23 cellular contexts compared by ENCODE assay signal in the genomic region with DNA sequence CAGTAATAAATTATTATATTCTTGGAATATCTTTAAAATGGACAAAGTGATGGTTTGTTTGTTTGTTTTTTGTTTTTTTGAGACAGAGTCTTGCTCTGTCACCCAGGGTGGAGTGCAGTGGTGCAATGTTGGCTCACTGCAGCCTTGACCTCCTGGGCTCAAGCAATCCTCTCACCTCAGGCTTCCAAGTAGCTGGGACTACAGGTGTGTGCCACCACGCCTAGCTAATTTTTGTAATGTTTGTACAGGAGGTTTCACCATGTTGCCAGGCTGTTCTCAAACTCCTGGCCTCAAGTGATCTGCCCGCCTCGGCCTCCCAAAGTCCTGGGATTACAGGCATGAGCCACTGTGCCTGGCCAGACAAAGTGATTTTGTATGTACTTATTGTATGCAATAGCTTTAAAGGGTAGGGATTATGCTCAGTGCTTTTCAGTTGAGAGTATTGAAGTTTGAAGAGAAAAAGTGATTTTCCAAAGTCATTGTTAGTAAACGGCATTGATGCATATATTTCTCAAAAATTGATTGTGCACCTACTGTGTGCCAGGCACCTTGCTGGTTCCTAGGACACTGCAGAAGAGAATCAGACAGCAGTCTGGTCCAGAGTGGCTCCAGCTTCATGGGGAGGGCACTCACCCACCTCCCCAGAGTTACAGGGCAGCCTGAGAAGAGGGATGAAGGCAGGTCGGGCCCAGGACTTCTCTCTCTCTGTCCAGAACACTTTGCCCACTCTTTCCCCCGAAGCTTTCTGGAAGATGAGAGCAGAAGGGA. TPM values are rescaled to one million over a fixed set of nuclear protein-coding genes. Genes with fewer than 3 reads are reported as not detected.
DNase-seq lines count a peak whose midpoint lies in the region; ATAC-seq and TF ChIP-seq lines count a peak whose summit lies in the region.
"Had no signal": no experiment of that assay in that cellular context is flagged by ENCODE, and none has a peak within 500 bp of the region (broad histone marks: within the 10 kb centered on the region; RNA-seq: fewer than 3 reads in every experiment).

No MANE protein-coding gene starts in this region.

- no peaks in the 10 kb centered on the region for H3K36me3 ChIP-seq in trophoblast cell (ENCODE audit: control insufficient read depth in 1 of 2, insufficient read depth in 2 of 2, low read length in 2 of 2)
- H3K36me3 ChIP-seq: BLaER1 treated with 17β-estradiol and CSF1 and Interleukin-3, amounts not matched to agents 10 nM and 100 nM had no signal

- H2AFZ ChIP-seq in trophoblast cell (ENCODE audit: insufficient read depth, low read length, poor library complexity): no peak overlapping the region

- TF ChIP-seq CTCF in osteocyte (IDR thresholded peaks at IDR 0.05): no peak

- no peak overlapping the region for H4K8ac ChIP-seq in trophoblast cell (ENCODE audit: low read depth, low read length)

- no peak overlapping the region for H2BK120ac ChIP-seq in trophoblast cell (ENCODE audit: insufficient read depth, low read length, poor library complexity)

- no peaks in the 10 kb centered on the region for H3K79me1 ChIP-seq in trophoblast cell (ENCODE audit: low read length)

- no peak overlapping the region for H3K4me2 ChIP-seq in trophoblast cell (ENCODE audit: low read length)
- H3K4me2 ChIP-seq: BLaER1 treated with 17β-estradiol and CSF1 and Interleukin-3, amounts not matched to agents 10 nM and 100 nM had no signal

- no peak overlapping the region for H3K4me3 Mint-ChIP-seq in osteocyte (ENCODE audit: unreplicated experiment)
- no peak overlapping the region for H3K4me3 Mint-ChIP-seq in stimulated activated memory B cell treated with anti-CD40 and anti-IgM and Interleukin-4, amounts not matched to agents 10 μg/mL and 1 μg/mL and 100 μg/mL, for 72 hours
- H3K4me3 Mint-ChIP-seq: H9, HFFc6 had no signal

- no peak overlapping the region for H3K14ac ChIP-seq in trophoblast cell (ENCODE audit: low read length)

- ATAC-seq in left colon: peak; percentile 51
- ATAC-seq in stimulated activated memory B cell treated with anti-CD40 and anti-IgM and Interleukin-4, amounts not matched to agents 10 μg/mL and 1 μg/mL and 100 μg/mL, for 72 hours: no peak
- no peak for ATAC-seq in GM21423 (IDR thresholded peaks at IDR 0.05; ENCODE audit: unreplicated experiment)
- ATAC-seq: Right ventricle myocardium inferior had no signal

- H3K9ac ChIP-seq in trophoblast cell (ENCODE audit: low read length): no peak overlapping the region
- H3K9ac ChIP-seq: BLaER1 treated with 17β-estradiol and CSF1 and Interleukin-3, amounts not matched to agents 10 nM and 100 nM had no signal

- no peak overlapping the region for H3K4me3 ChIP-seq in trophoblast cell (ENCODE audit: low read depth, low read length)
- H3K4me3 ChIP-seq: BLaER1 treated with 17β-estradiol and CSF1 and Interleukin-3, amounts not matched to agents 10 nM and 100 nM had no signal

- H4K91ac ChIP-seq in trophoblast cell (ENCODE audit: low read depth, low read length): no peak overlapping the region

- H3K79me2 ChIP-seq in trophoblast cell (ENCODE audit: control insufficient read depth, insufficient read depth, low read length, poor library complexity): no peaks in the 10 kb centered on the region

- H3K23ac ChIP-seq in trophoblast cell (ENCODE audit: low read length): no peak overlapping the region

- no peak overlapping the region for H3K4ac ChIP-seq in trophoblast cell (ENCODE audit: low read depth, low read length)

- H3K27me3 Mint-ChIP-seq in osteocyte (ENCODE audit: unreplicated experiment): peaks cover 29% of the 10 kb centered on the region
- peaks cover 32% of the 10 kb centered on the region for H3K27me3 Mint-ChIP-seq in stimulated activated memory B cell treated with anti-CD40 and anti-IgM and Interleukin-4, amounts not matched to agents 10 μg/mL and 1 μg/mL and 100 μg/mL, for 72 hours

- no peak overlapping the region for H3K27ac Mint-ChIP-seq in osteocyte (ENCODE audit: unreplicated experiment)
- H3K27ac Mint-ChIP-seq in stimulated activated memory B cell treated with anti-CD40 and anti-IgM and Interleukin-4, amounts not matched to agents 10 μg/mL and 1 μg/mL and 100 μg/mL, for 72 hours: no peak overlapping the region
- H3K27ac Mint-ChIP-seq: H9, HFFc6 had no signal

- peaks cover 2% of the 10 kb centered on the region for H3K9me3 ChIP-seq in trophoblast cell (ENCODE audit: insufficient read depth, low read depth, low read length)

- H3K27me3 ChIP-seq in trophoblast cell (ENCODE audit: insufficient read depth, low read length): no peaks in the 10 kb centered on the region
- H3K27me3 ChIP-seq: BLaER1 treated with 17β-estradiol and CSF1 and Interleukin-3, amounts not matched to agents 10 nM and 100 nM had no signal

- no peak overlapping the region for H2BK12ac ChIP-seq in trophoblast cell (ENCODE audit: low read length)

- H3K18ac ChIP-seq in trophoblast cell (ENCODE audit: low read length): no peak overlapping the region

- H4K12ac ChIP-seq in trophoblast cell (ENCODE audit: low read depth, low read length): no peak overlapping the region

- DNase-seq in activated CD8-positive, alpha-beta memory T cell treated with anti-CD3 and anti-CD28 coated beads, Interleukin-2, amount 50 U/mL, for 48 hours: peak; percentile 17
- no peak for DNase-seq in activated CD8-positive, alpha-beta memory T cell treated with anti-CD3 and anti-CD28 coated beads, Interleukin-2, amount 50 U/mL, for 4 hours
- DNase-seq in left colon (no peak), osteocyte (ENCODE audit: extremely low spot score, unreplicated experiment) (peak; percentile 44), DMS79 (lab: John Stamatoyannopoulos, UW) (no peak), trophoblast cell (no peak)
- DNase-seq: 8988T, GDM1, H9, HFFc6, MM.1S, NCI-H1048, NCI-H1417 treated with DMSO at 0.1 percent for 48 hours, NCI-H187, NCI-H2107, NCI-H446 treated with DMSO at 0.1 percent for 48 hours, NCI-H526 treated with DMSO at 0.1 percent for 48 hours had no signal

- peaks cover 11% of the 10 kb centered on the region for H3K9me3 Mint-ChIP-seq in osteocyte (ENCODE audit: unreplicated experiment)
- peaks cover 4% of the 10 kb centered on the region for H3K9me3 Mint-ChIP-seq in stimulated activated memory B cell treated with anti-CD40 and anti-IgM and Interleukin-4, amounts not matched to agents 10 μg/mL and 1 μg/mL and 100 μg/mL, for 72 hours

- no peak overlapping the region for H2AK5ac ChIP-seq in trophoblast cell (ENCODE audit: low read length)

- WGBS in trophoblast cell (ENCODE audit: extremely low coverage, insufficient coverage, insufficient read length): no CpG with 5 or more reads among the region's 6 CpGs

- H3K4me1 Mint-ChIP-seq in osteocyte (ENCODE audit: unreplicated experiment): no peaks in the 10 kb centered on the region
- H3K4me1 Mint-ChIP-seq in stimulated activated memory B cell treated with anti-CD40 and anti-IgM and Interleukin-4, amounts not matched to agents 10 μg/mL and 1 μg/mL and 100 μg/mL, for 72 hours: no peaks in the 10 kb centered on the region

- H3K36me3 Mint-ChIP-seq in osteocyte (ENCODE audit: unreplicated experiment): no peaks in the 10 kb centered on the region
- H3K36me3 Mint-ChIP-seq in stimulated activated memory B cell treated with anti-CD40 and anti-IgM and Interleukin-4, amounts not matched to agents 10 μg/mL and 1 μg/mL and 100 μg/mL, for 72 hours: peaks cover 10% of the 10 kb centered on the region

- no peak overlapping the region for H3K27ac ChIP-seq in trophoblast cell (ENCODE audit: low read depth, low read length)
- H3K27ac ChIP-seq: BLaER1 treated with 17β-estradiol and CSF1 and Interleukin-3, amounts not matched to agents 10 nM and 100 nM had no signal

- H2BK5ac ChIP-seq in trophoblast cell (ENCODE audit: low read depth, low read length, poor library complexity): no peak overlapping the region

- H3K4me1 ChIP-seq in trophoblast cell (ENCODE audit: control insufficient read depth in 1 of 2, insufficient read depth in 2 of 2, low read length in 2 of 2): no peaks in the 10 kb centered on the region
- H3K4me1 ChIP-seq: BLaER1 treated with 17β-estradiol and CSF1 and Interleukin-3, amounts not matched to agents 10 nM and 100 nM had no signal

- intact Hi-C loops in left colon (cut with DNase I, micrococcal nuclease): no loop called here

RNA-seq across cellular contexts. Expression of gene TTC22, which starts 34.2 kb away (rescaled TPM):
- 10 to 100 TPM; 88.7 to 94.5 TPM for total RNA-seq in left colon
- total RNA-seq in osteocyte: not detected in 2 replicates
- 0.12 and 0.35 TPM in 2 replicates for polyA plus RNA-seq in trophoblast cell (2013)
- total RNA-seq: HFFc6, LHCN-M2, Right ventricle myocardium inferior, SK-MEL-5 had no signal

RNA-seq across cellular contexts. Expression of gene DHCR24, which starts 51.7 kb away (rescaled TPM):
- total RNA-seq in left colon (100 to 1,000 TPM; 217 to 298 TPM), osteocyte (76.1 and 87.2 TPM in 2 replicates)
- 120 and 123 TPM in 2 replicates for polyA plus RNA-seq in trophoblast cell (2013)

Comparison
In these comparisons a context has a peak if more than half of its experiments do, and no peak if none do; other contexts are left out.
1. DNase-seq: peak in activated CD8-positive, alpha-beta memory T cell treated with anti-CD3 and anti-CD28 coated beads, Interleukin-2, amount 50 U/mL, for 48 hours (single experiment) and osteocyte (single experiment); none in activated CD8-positive, alpha-beta memory T cell treated with anti-CD3 and anti-CD28 coated beads, Interleukin-2, amount 50 U/mL, for 4 hours (single experiment), left colon (0 of 2), DMS79 (single experiment) and trophoblast cell (0 of 2).
2. RNA of gene TTC22, which starts 34.2 kb away (total RNA-seq): 88.7 to 94.5 TPM in left colon; not detected in osteocyte; every median in the first group is over 10 times any median in the second.